In genomic region chr6:18022398-18023231, GRCh38 we compare ENCODE assay signal across 11 cellular contexts. TPM values are rescaled to one million over a fixed set of nuclear protein-coding genes. Genes with fewer than 3 reads are reported as not detected.
DNase-seq lines count a peak whose midpoint lies in the region; ATAC-seq, FAIRE-seq and TF ChIP-seq lines count a peak whose summit lies in the region.
"Had no signal": no experiment of that assay in that cellular context is flagged by ENCODE, and none has a peak within 500 bp of the region (broad histone marks: within the 10 kb centered on the region; RNA-seq: fewer than 3 reads in every experiment).

No MANE protein-coding gene starts in this region.

- peak overlapping the region; percentile 21 for H3K4me3 ChIP-seq in neural progenitor cell
- H3K4me3 ChIP-seq: skin epidermis, testis had no signal

- H3K4me1 ChIP-seq in ES-I3 (ENCODE audit: insufficient read depth, low read length) (peaks cover 20% of the 10 kb centered on the region), neural progenitor cell (peaks cover 21% of the 10 kb centered on the region)

- ATAC-seq in GM19328 (IDR thresholded peaks at IDR 0.05; ENCODE audit: unreplicated experiment) (no peak), GM18873 (IDR thresholded peaks at IDR 0.05; ENCODE audit: low FRiP score, unreplicated experiment) (no peak)

- peak overlapping the region; percentile 99 for H3K27ac ChIP-seq in neural progenitor cell
- H3K27ac ChIP-seq: testis had no signal

- H3K4me3 Mint-ChIP-seq in neural progenitor cell, result peak overlapping the region; percentile 34
- no peak overlapping the region for H3K4me3 Mint-ChIP-seq in activated T-helper 1 cell treated with anti-CD3 and anti-CD28 coated beads, Interleukin-12 subunit alpha, Interleukin-12 subunit beta, Interleukin-2, Interleukin-4 antibody, amounts not matched to agents 30 ng/mL and 10 ng/mL and 1 ng/mL, durations not matched to agents 14 hours and 24 hours and 36 hours

- H4K20me1 ChIP-seq in neural progenitor cell (ENCODE audit: low read depth), result no peaks in the 10 kb centered on the region

- intact Hi-C loops in activated T-helper 1 cell treated with anti-CD3 and anti-CD28 coated beads, Interleukin-12 subunit alpha, Interleukin-12 subunit beta, Interleukin-2, Interleukin-4 antibody, amounts not matched to agents 30 ng/mL and 10 ng/mL and 1 ng/mL, durations not matched to agents 14 hours and 24 hours and 36 hours (cut with micrococcal nuclease), result no loop called here

- H3K27me3 Mint-ChIP-seq in neural progenitor cell (ENCODE audit: insufficient read depth, low read depth), result no peaks in the 10 kb centered on the region
- H3K27me3 Mint-ChIP-seq in activated T-helper 1 cell treated with anti-CD3 and anti-CD28 coated beads, Interleukin-12 subunit alpha, Interleukin-12 subunit beta, Interleukin-2, Interleukin-4 antibody, amounts not matched to agents 30 ng/mL and 10 ng/mL and 1 ng/mL, durations not matched to agents 14 hours and 24 hours and 36 hours (ENCODE audit: insufficient read depth), result no peaks in the 10 kb centered on the region

- H3K27ac Mint-ChIP-seq in neural progenitor cell, result peak overlapping the region; percentile 94
- H3K27ac Mint-ChIP-seq in activated T-helper 1 cell treated with anti-CD3 and anti-CD28 coated beads, Interleukin-12 subunit alpha, Interleukin-12 subunit beta, Interleukin-2, Interleukin-4 antibody, amounts not matched to agents 30 ng/mL and 10 ng/mL and 1 ng/mL, durations not matched to agents 14 hours and 24 hours and 36 hours, result no peak overlapping the region

- H3K36me3 Mint-ChIP-seq in neural progenitor cell, result peaks cover 1% of the 10 kb centered on the region
- no peaks in the 10 kb centered on the region for H3K36me3 Mint-ChIP-seq in activated T-helper 1 cell treated with anti-CD3 and anti-CD28 coated beads, Interleukin-12 subunit alpha, Interleukin-12 subunit beta, Interleukin-2, Interleukin-4 antibody, amounts not matched to agents 30 ng/mL and 10 ng/mL and 1 ng/mL, durations not matched to agents 14 hours and 24 hours and 36 hours (ENCODE audit: low read depth)

- no peak overlapping the region for H2AFZ ChIP-seq in neural progenitor cell (replicated peaks)

- DNase-seq in NCI-H69 (lab: John Stamatoyannopoulos, UW), result peak; percentile 46
- DNase-seq in neural progenitor cell (ENCODE audit: low spot score), result peak; percentile 95
- no peak for DNase-seq in NCI-H510A treated with DMSO at 0.1 percent for 48 hours (lab: John Stamatoyannopoulos, UW)
- no peak for DNase-seq in activated T-helper 1 cell treated with anti-CD3 and anti-CD28 coated beads, Interleukin-12 subunit alpha, Interleukin-12 subunit beta, Interleukin-2, Interleukin-4 antibody, amounts not matched to agents 30 ng/mL and 10 ng/mL and 1 ng/mL, durations not matched to agents 14 hours and 24 hours and 36 hours (ENCODE audit: low spot score)
- DNase-seq: NCI-H510A, testis had no signal

- FAIRE-seq in endometrium (lab: Jason Lieb, UNC), result peak; percentile 91

- H3K36me3 ChIP-seq in ES-I3 (ENCODE audit: insufficient read depth, low read length), result no peaks in the 10 kb centered on the region
- no peaks in the 10 kb centered on the region for H3K36me3 ChIP-seq in neural progenitor cell

- H3F3A ChIP-seq in neural progenitor cell (ENCODE audit: low read depth), result peaks cover 31% of the 10 kb centered on the region

- H3K4me2 ChIP-seq in neural progenitor cell, result peak overlapping the region; percentile 66

- no peaks in the 10 kb centered on the region for H3K27me3 ChIP-seq in neural progenitor cell
- H3K27me3 ChIP-seq: testis had no signal

- H3K9me3 ChIP-seq in ES-I3 (ENCODE audit: control insufficient read depth, insufficient read depth, low read length) (no peaks in the 10 kb centered on the region), neural progenitor cell (ENCODE audit: low read depth) (no peaks in the 10 kb centered on the region)
- H3K9me3 ChIP-seq: testis had no signal

- H3K79me2 ChIP-seq in neural progenitor cell (ENCODE audit: low read depth), result no peaks in the 10 kb centered on the region

- H3K4me1 Mint-ChIP-seq in neural progenitor cell, result peaks cover 32% of the 10 kb centered on the region
- H3K4me1 Mint-ChIP-seq in activated T-helper 1 cell treated with anti-CD3 and anti-CD28 coated beads, Interleukin-12 subunit alpha, Interleukin-12 subunit beta, Interleukin-2, Interleukin-4 antibody, amounts not matched to agents 30 ng/mL and 10 ng/mL and 1 ng/mL, durations not matched to agents 14 hours and 24 hours and 36 hours (ENCODE audit: low read depth), result no peaks in the 10 kb centered on the region

- H3K9ac ChIP-seq in ES-I3 (ENCODE audit: low read depth, low read length) (peak overlapping the region; percentile 14), neural progenitor cell (no peak overlapping the region)

- no peak for TF ChIP-seq CTCF in neural progenitor cell (IDR thresholded peaks at IDR 0.05)

- H3K9me3 Mint-ChIP-seq in neural progenitor cell, result peaks cover 3% of the 10 kb centered on the region
- no peaks in the 10 kb centered on the region for H3K9me3 Mint-ChIP-seq in activated T-helper 1 cell treated with anti-CD3 and anti-CD28 coated beads, Interleukin-12 subunit alpha, Interleukin-12 subunit beta, Interleukin-2, Interleukin-4 antibody, amounts not matched to agents 30 ng/mL and 10 ng/mL and 1 ng/mL, durations not matched to agents 14 hours and 24 hours and 36 hours

RNA-seq across cellular contexts. Expression of gene KIF13A, which starts 35.2 kb away (rescaled TPM):
- 26.0 and 29.0 TPM in 2 replicates for total RNA-seq in neural progenitor cell (ENCODE audit: low replicate concordance)
- total RNA-seq in activated T-helper 1 cell treated with anti-CD3 and anti-CD28 coated beads, Interleukin-12 subunit alpha, Interleukin-12 subunit beta, Interleukin-2, Interleukin-4 antibody, amounts not matched to agents 30 ng/mL and 10 ng/mL and 1 ng/mL, durations not matched to agents 14 hours and 24 hours and 36 hours, result not detected in 2 replicates

Comparison
In these comparisons a context has a peak if more than half of its experiments do, and no peak if none do; other contexts are left out.
1. DNase-seq: peak in NCI-H69 (single experiment) and neural progenitor cell (single experiment); none in NCI-H510A treated with DMSO at 0.1 percent for 48 hours (single experiment) and activated T-helper 1 cell treated with anti-CD3 and anti-CD28 coated beads, Interleukin-12 subunit alpha, Interleukin-12 subunit beta, Interleukin-2, Interleukin-4 antibody, amounts not matched to agents 30 ng/mL and 10 ng/mL and 1 ng/mL, durations not matched to agents 14 hours and 24 hours and 36 hours (single experiment).
2. RNA of gene KIF13A, which starts 35.2 kb away (total RNA-seq): 26.0 to 29.0 TPM in neural progenitor cell; not detected in activated T-helper 1 cell treated with anti-CD3 and anti-CD28 coated beads, Interleukin-12 subunit alpha, Interleukin-12 subunit beta, Interleukin-2, Interleukin-4 antibody, amounts not matched to agents 30 ng/mL and 10 ng/mL and 1 ng/mL, durations not matched to agents 14 hours and 24 hours and 36 hours; every median in the first group is over 10 times any median in the second.